1 cellular context compared by ENCODE assay signal in genomic region chr20:63706852-63707557, GRCh38.
TF ChIP-seq lines count a peak whose summit lies in the region.

No MANE protein-coding gene starts in this region.

TF ChIP-seq in HepG2, 621 proteins besides CTCF, POLR2A, EP300 and RAD21 (continued from another document):
- peak; percentile 70; the same call in 1 of the 2 replicates for TF ChIP-seq HMGXB3 (CRISPR knock-in tag; IDR thresholded peaks at IDR 0.05; ENCODE audit: borderline replicate concordance)
- TF ChIP-seq BORCS8-MEF2B (CRISPR knock-in tag; IDR thresholded peaks at IDR 0.05) = peak; percentile 20; the same call in 1 of the 2 replicates
- TF ChIP-seq RBAK (CRISPR knock-in tag; IDR thresholded peaks at IDR 0.05) = no peak
- no peak for TF ChIP-seq ATRX (CRISPR knock-in tag; IDR thresholded peaks at IDR 0.05; ENCODE audit: borderline replicate concordance)
- no peak for TF ChIP-seq ZNF282 (IDR thresholded peaks at IDR 0.05; ENCODE audit: partially characterized antibody)
- TF ChIP-seq, protein P1, sequence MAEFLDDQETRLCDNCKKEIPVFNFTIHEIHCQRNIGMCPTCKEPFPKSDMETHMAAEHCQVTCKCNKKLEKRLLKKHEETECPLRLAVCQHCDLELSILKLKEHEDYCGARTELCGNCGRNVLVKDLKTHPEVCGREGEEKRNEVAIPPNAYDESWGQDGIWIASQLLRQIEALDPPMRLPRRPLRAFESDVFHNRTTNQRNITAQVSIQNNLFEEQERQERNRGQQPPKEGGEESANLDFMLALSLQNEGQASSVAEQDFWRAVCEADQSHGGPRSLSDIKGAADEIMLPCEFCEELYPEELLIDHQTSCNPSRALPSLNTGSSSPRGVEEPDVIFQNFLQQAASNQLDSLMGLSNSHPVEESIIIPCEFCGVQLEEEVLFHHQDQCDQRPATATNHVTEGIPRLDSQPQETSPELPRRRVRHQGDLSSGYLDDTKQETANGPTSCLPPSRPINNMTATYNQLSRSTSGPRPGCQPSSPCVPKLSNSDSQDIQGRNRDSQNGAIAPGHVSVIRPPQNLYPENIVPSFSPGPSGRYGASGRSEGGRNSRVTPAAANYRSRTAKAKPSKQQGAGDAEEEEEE (CRISPR knock-in tag; IDR thresholded peaks at IDR 0.05; ENCODE audit: borderline replicate concordance) = no peak
- TF ChIP-seq, protein P2, sequence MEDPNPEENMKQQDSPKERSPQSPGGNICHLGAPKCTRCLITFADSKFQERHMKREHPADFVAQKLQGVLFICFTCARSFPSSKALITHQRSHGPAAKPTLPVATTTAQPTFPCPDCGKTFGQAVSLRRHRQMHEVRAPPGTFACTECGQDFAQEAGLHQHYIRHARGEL (CRISPR knock-in tag; IDR thresholded peaks at IDR 0.05) = 0 out of 2 replicates have a peak, but pooled peaks have one; percentile 12
- no peak for TF ChIP-seq ZNF766 (CRISPR knock-in tag; IDR thresholded peaks at IDR 0.05; ENCODE audit: borderline replicate concordance)
- no peak for TF ChIP-seq TBX3 (IDR thresholded peaks at IDR 0.05; ENCODE audit: borderline replicate concordance)
- TF ChIP-seq SKI (IDR thresholded peaks at IDR 0.05; ENCODE audit: partially characterized antibody) = peak; percentile 60
- TF ChIP-seq BRD4 (CRISPR knock-in tag; IDR thresholded peaks at IDR 0.05) = peak; percentile 33; the same call in 1 of the 2 replicates
- TF ChIP-seq TOPORS (CRISPR knock-in tag; IDR thresholded peaks at IDR 0.05) = no peak
- peak; percentile 86; the same call in 1 of the 2 replicates for TF ChIP-seq ZNF333 (CRISPR knock-in tag; IDR thresholded peaks at IDR 0.05; ENCODE audit: borderline replicate concordance)
- no peak for TF ChIP-seq YEATS4 (CRISPR knock-in tag; IDR thresholded peaks at IDR 0.05; ENCODE audit: borderline replicate concordance)
- TF ChIP-seq, protein P3, sequence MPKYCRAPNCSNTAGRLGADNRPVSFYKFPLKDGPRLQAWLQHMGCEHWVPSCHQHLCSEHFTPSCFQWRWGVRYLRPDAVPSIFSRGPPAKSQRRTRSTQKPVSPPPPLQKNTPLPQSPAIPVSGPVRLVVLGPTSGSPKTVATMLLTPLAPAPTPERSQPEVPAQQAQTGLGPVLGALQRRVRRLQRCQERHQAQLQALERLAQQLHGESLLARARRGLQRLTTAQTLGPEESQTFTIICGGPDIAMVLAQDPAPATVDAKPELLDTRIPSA (CRISPR knock-in tag; IDR thresholded peaks at IDR 0.05; ENCODE audit: borderline replicate concordance) = no peak
- TF ChIP-seq ZNF674 (CRISPR knock-in tag; IDR thresholded peaks at IDR 0.05; ENCODE audit: low read depth) = 0 out of 2 replicates have a peak, but pooled peaks have one; percentile 5
- TF ChIP-seq NONO (IDR thresholded peaks at IDR 0.05) = no peak
- no peak for TF ChIP-seq NONO (CRISPR knock-in tag; conservative IDR thresholded peaks at IDR 0.05)
- TF ChIP-seq ZNF782 (CRISPR knock-in tag; IDR thresholded peaks at IDR 0.05; ENCODE audit: borderline replicate concordance) = no peak; the same call in 1 of the 2 replicates
- peak; percentile 48 for TF ChIP-seq YY1 (IDR thresholded peaks at IDR 0.05; ENCODE audit: insufficient read depth, insufficient replicate concordance, low read depth, low read length)
- TF ChIP-seq MLXIP (CRISPR knock-in tag; IDR thresholded peaks at IDR 0.05; ENCODE audit: borderline replicate concordance) = no peak
- peak; percentile 44; the same call in 1 of the 2 replicates for TF ChIP-seq CBFB (CRISPR knock-in tag; IDR thresholded peaks at IDR 0.05)
- TF ChIP-seq HNF1A (IDR thresholded peaks at IDR 0.05; ENCODE audit: low read depth) = no peak
- peak; percentile 26; the same call in 1 of the 2 replicates for TF ChIP-seq HNF1A (CRISPR knock-in tag; IDR thresholded peaks at IDR 0.05; ENCODE audit: borderline replicate concordance)
- no peak for TF ChIP-seq ZNF589 (CRISPR knock-in tag; conservative IDR thresholded peaks at IDR 0.05)
- peak; percentile 32; the same call in 1 of the 2 replicates for TF ChIP-seq HCFC1 (IDR thresholded peaks at IDR 0.05; ENCODE audit: low read depth, low read length)
- TF ChIP-seq AGO2 (optimal IDR thresholded peaks at IDR 0.05; ENCODE audit: low read depth, low read length) = peak; percentile 96
- no peak for TF ChIP-seq PHB2 (IDR thresholded peaks at IDR 0.05; ENCODE audit: partially characterized antibody)
- TF ChIP-seq JDP2 (CRISPR knock-in tag; IDR thresholded peaks at IDR 0.05; ENCODE audit: borderline replicate concordance) = no peak
- TF ChIP-seq TP53 (CRISPR knock-in tag; conservative IDR thresholded peaks at IDR 0.05) = no peak
- peak; percentile 42; the same call in 1 of the 2 replicates for TF ChIP-seq ZNF737 (CRISPR knock-in tag; IDR thresholded peaks at IDR 0.05; ENCODE audit: borderline replicate concordance)
- TF ChIP-seq FOXK1 (CRISPR knock-in tag; IDR thresholded peaks at IDR 0.05; ENCODE audit: borderline replicate concordance, low read depth) = no peak; the same call in 1 of the 2 replicates
- TF ChIP-seq GPN1 (CRISPR knock-in tag; IDR thresholded peaks at IDR 0.05; ENCODE audit: borderline replicate concordance) = no peak
- no peak for TF ChIP-seq RORA (CRISPR knock-in tag; IDR thresholded peaks at IDR 0.05)
- no peak for TF ChIP-seq ZNF337 (CRISPR knock-in tag; IDR thresholded peaks at IDR 0.05; ENCODE audit: borderline replicate concordance, low read depth)
- no peak; the same call in 1 of the 2 replicates for TF ChIP-seq ZFP37 (CRISPR knock-in tag; IDR thresholded peaks at IDR 0.05; ENCODE audit: borderline replicate concordance)
- no peak; the same call in 1 of the 2 replicates for TF ChIP-seq TARDBP (CRISPR knock-in tag; IDR thresholded peaks at IDR 0.05)
- TF ChIP-seq, protein P4, sequence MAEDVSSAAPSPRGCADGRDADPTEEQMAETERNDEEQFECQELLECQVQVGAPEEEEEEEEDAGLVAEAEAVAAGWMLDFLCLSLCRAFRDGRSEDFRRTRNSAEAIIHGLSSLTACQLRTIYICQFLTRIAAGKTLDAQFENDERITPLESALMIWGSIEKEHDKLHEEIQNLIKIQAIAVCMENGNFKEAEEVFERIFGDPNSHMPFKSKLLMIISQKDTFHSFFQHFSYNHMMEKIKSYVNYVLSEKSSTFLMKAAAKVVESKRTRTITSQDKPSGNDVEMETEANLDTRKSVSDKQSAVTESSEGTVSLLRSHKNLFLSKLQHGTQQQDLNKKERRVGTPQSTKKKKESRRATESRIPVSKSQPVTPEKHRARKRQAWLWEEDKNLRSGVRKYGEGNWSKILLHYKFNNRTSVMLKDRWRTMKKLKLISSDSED (CRISPR knock-in tag; IDR thresholded peaks at IDR 0.05) = no peak; the same call in 1 of the 2 replicates
- peak; percentile 98 for TF ChIP-seq PCBP1 (IDR thresholded peaks at IDR 0.05; ENCODE audit: borderline replicate concordance, low read depth, low read length)
- TF ChIP-seq KLF6 (CRISPR knock-in tag; IDR thresholded peaks at IDR 0.05) = peak; percentile 76
